Comparison of ENCODE assay signal across 8 cellular contexts in the genomic region with DNA sequence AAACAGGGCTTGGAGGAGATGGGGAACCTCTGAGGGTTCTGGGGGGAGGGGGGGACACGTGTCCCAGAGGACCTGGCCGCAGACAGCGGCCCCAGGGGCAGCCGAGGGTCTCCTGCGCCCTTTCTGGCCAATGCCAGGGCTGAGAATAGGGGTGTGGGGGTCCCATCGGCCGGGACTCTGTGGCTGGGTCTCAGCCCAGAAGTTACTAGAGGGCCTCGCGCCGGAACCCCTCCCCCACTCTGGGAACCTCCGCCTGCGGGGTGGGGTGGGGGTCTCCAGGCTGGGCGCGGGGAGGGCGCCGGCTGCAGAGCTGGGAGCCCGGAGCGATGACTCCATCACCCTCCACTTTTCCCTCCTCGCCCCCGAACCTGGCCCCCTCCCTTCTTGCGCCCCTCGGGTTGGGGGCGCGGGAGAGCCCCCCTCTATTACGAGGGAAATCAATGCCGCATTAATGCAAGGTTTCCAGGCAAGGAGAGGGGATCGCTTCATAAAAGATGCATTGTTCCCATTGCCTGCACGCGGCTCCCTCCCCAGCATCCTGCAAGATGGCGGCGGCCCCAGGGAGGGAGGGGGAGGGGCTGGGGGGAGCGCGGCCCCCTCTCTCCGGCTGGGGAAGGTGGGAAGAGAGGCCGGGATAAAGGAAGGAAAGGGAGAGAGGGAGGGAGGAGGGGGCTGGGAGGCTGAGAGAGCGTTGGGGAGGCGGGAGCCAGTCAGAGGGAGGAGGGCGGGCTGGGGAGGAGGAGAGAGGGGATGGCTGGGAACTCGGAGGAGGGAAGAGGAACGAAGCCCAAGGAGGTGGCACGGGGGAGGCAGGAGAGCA.
A peak's percentile ranks its signal among the peaks of the same experiment; 100 is the strongest.
DNase-seq lines count a peak whose midpoint lies in the region; ATAC-seq and TF ChIP-seq lines count a peak whose summit lies in the region.
"Not testable (repeated sequence)": the region's sequence is repeated elsewhere in the genome, so short reads cannot be mapped to it uniquely, and the experiment has no call there.

No MANE protein-coding gene starts in this region.

- H3K9me3 ChIP-seq in BLaER1; colonic mucosa; right cardiac atrium (ENCODE audit: control insufficient read depth, low read length): not testable (repeated sequence)

- ATAC-seq in activated CD8-positive, alpha-beta memory T cell treated with anti-CD3 and anti-CD28 coated beads, Interleukin-2, amount 10 ng/mL, durations not matched to agents 7 days and 5 days, result peak; percentile 76
- ATAC-seq in right cardiac atrium, result peak; percentile 93 to 94
- ATAC-seq in naive thymus-derived CD8-positive, alpha-beta T cell, result peak; percentile 65 to 78

- H3K9ac ChIP-seq in BLaER1, result peak overlapping the region; percentile 60; the same call in 1 of the 2 replicates
- H3K9ac ChIP-seq in colonic mucosa (ENCODE audit: low read depth in 2 of 2, low read length in 2 of 2), result not testable (repeated sequence)

- WGBS in right cardiac atrium, result 0% methylated on average over 30 of the region's 41 CpGs

- CTCF ChIA-PET in activated CD8-positive, alpha-beta memory T cell treated with anti-CD3 and anti-CD28 coated beads, Interleukin-2, amount 10 ng/mL, durations not matched to agents 7 days and 5 days (lab: Charles Lee), result not testable (repeated sequence)

- intact Hi-C loops in colonic mucosa (cut with DNase I); right cardiac atrium (cut with DNase I): not testable (repeated sequence)

- TF ChIP-seq CTCF in HFF-Myc (IDR thresholded peaks at IDR 0.05; ENCODE audit: low read depth, low read length, missing control alignments); colonic mucosa (IDR thresholded peaks at IDR 0.05): not testable (repeated sequence)

- H3K36me3 ChIP-seq in BLaER1, colonic mucosa: not testable (repeated sequence)

- POLR2A ChIA-PET in naive thymus-derived CD8-positive, alpha-beta T cell (lab: Charles Lee), result not testable (repeated sequence)

- not testable (repeated sequence) for H3K4me1 ChIP-seq in BLaER1; colonic mucosa; right cardiac atrium (ENCODE audit: control insufficient read depth, insufficient read depth, low read length)

- not testable (repeated sequence) for H3K27me3 ChIP-seq in BLaER1; colonic mucosa; right cardiac atrium (ENCODE audit: control insufficient read depth, insufficient read depth)

- peak overlapping the region; percentile 56; the same call in 1 of the 2 replicates for H3K4me3 ChIP-seq in BLaER1
- peak overlapping the region; percentile 33 for H3K4me3 ChIP-seq in HFF-Myc (replicated peaks; ENCODE audit: low read depth, low read length)
- H3K4me3 ChIP-seq in colonic mucosa, result peak overlapping the region; percentile 30
- peak overlapping the region; percentile 45 for H3K4me3 ChIP-seq in right cardiac atrium (ENCODE audit: low read length)

- not testable (repeated sequence) for H3K4me1 Mint-ChIP-seq in activated CD8-positive, alpha-beta memory T cell treated with anti-CD3 and anti-CD28 coated beads, Interleukin-2, amount 10 ng/mL, durations not matched to agents 7 days and 5 days; naive thymus-derived CD8-positive, alpha-beta T cell

- H3K36me3 Mint-ChIP-seq in activated CD8-positive, alpha-beta memory T cell treated with anti-CD3 and anti-CD28 coated beads, Interleukin-2, amount 10 ng/mL, durations not matched to agents 7 days and 5 days; naive thymus-derived CD8-positive, alpha-beta T cell: not testable (repeated sequence)

- DNase-seq in HFF-Myc (ENCODE audit: extremely low read depth, low read depth) (peak; percentile 31), NCI-H748 (lab: John Stamatoyannopoulos, UW; ENCODE audit: unreplicated experiment) (peak; percentile 80), colonic mucosa (peak; percentile 53), right cardiac atrium (peak; percentile 70 to 91 (median 85))
- not testable (repeated sequence) for DNase-seq in activated CD8-positive, alpha-beta memory T cell treated with anti-CD3 and anti-CD28 coated beads, Interleukin-2, amount 10 ng/mL, durations not matched to agents 7 days and 5 days
- DNase-seq in naive thymus-derived CD8-positive, alpha-beta T cell, result peak in 3 of 10 donors; percentile 16 to 23 (median 17)
- peak; percentile 31 for DNase-seq in stimulated activated CD8-positive, alpha-beta memory T cell treated with anti-CD3 and anti-CD28 coated beads, Interleukin-4, amount 100 ng/mL, for 48 hours

- H3K27ac ChIP-seq in BLaER1, result peak overlapping the region; percentile 63
- not testable (repeated sequence) for H3K27ac ChIP-seq in colonic mucosa; right cardiac atrium (ENCODE audit: low read length)

- peak overlapping the region; percentile 57 for H3K4me2 ChIP-seq in BLaER1

- not testable (repeated sequence) for H3K27ac Mint-ChIP-seq in activated CD8-positive, alpha-beta memory T cell treated with anti-CD3 and anti-CD28 coated beads, Interleukin-2, amount 10 ng/mL, durations not matched to agents 7 days and 5 days
- H3K27ac Mint-ChIP-seq in naive thymus-derived CD8-positive, alpha-beta T cell, result peak overlapping the region in 1 of 10 donors; percentile 52

- not testable (repeated sequence) for H3K9me3 Mint-ChIP-seq in activated CD8-positive, alpha-beta memory T cell treated with anti-CD3 and anti-CD28 coated beads, Interleukin-2, amount 10 ng/mL, durations not matched to agents 7 days and 5 days (ENCODE audit: low read depth); naive thymus-derived CD8-positive, alpha-beta T cell

- peak overlapping the region; percentile 42 for H3K4me3 Mint-ChIP-seq in activated CD8-positive, alpha-beta memory T cell treated with anti-CD3 and anti-CD28 coated beads, Interleukin-2, amount 10 ng/mL, durations not matched to agents 7 days and 5 days
- H3K4me3 Mint-ChIP-seq in naive thymus-derived CD8-positive, alpha-beta T cell, result peak overlapping the region in 8 of 10 donors; percentile 42 to 76 (median 54)

- not testable (repeated sequence) for H4K20me1 ChIP-seq in BLaER1

- H3K27me3 Mint-ChIP-seq in activated CD8-positive, alpha-beta memory T cell treated with anti-CD3 and anti-CD28 coated beads, Interleukin-2, amount 10 ng/mL, durations not matched to agents 7 days and 5 days; naive thymus-derived CD8-positive, alpha-beta T cell: not testable (repeated sequence)
